16 cellular contexts compared by ENCODE assay signal in genomic region chr5:175524211-175524610, GRCh38. TPM values are rescaled to one million over a fixed set of nuclear protein-coding genes. Genes with fewer than 3 reads are reported as not detected.
DNase-seq lines count a peak whose midpoint lies in the region; ATAC-seq and TF ChIP-seq lines count a peak whose summit lies in the region.
"Had no signal": no experiment of that assay in that cellular context is flagged by ENCODE, and none has a peak within 500 bp of the region (broad histone marks: within the 10 kb centered on the region; RNA-seq: fewer than 3 reads in every experiment).

No MANE protein-coding gene starts in this region.

- H3K36me3 ChIP-seq in A673 (ENCODE audit: insufficient read depth, low read length, poor library complexity, severe bottlenecking): peaks cover 41% of the 10 kb centered on the region

- H3K27ac Mint-ChIP-seq in activated T-cell treated with anti-CD3 and anti-CD28 coated beads, Interleukin-2, amount 50 U/mL, for 72 hours: peak overlapping the region; percentile 100
- H3K27ac Mint-ChIP-seq in T-cell: peak overlapping the region; percentile 86 to 87
- peak overlapping the region; percentile 87 for H3K27ac Mint-ChIP-seq in activated T-helper 1 cell treated with anti-CD3 and anti-CD28 coated beads, Interleukin-12 subunit alpha, Interleukin-12 subunit beta, Interleukin-2, Interleukin-4 antibody, amounts not matched to agents 30 ng/mL and 10 ng/mL and 1 ng/mL, durations not matched to agents 14 hours and 24 hours and 36 hours
- H3K27ac Mint-ChIP-seq in naive thymus-derived CD8-positive, alpha-beta T cell: peak overlapping the region in 9 of 10 donors; percentile 53 to 89 (median 68)

- H3K4me1 Mint-ChIP-seq in activated T-cell treated with anti-CD3 and anti-CD28 coated beads, Interleukin-2, amount 50 U/mL, for 72 hours (ENCODE audit: low read depth): peaks cover 80% of the 10 kb centered on the region
- H3K4me1 Mint-ChIP-seq in T-cell: peaks cover 49 to 60% (median 58%) of the 10 kb centered on the region in 3 donors
- H3K4me1 Mint-ChIP-seq in activated T-helper 1 cell treated with anti-CD3 and anti-CD28 coated beads, Interleukin-12 subunit alpha, Interleukin-12 subunit beta, Interleukin-2, Interleukin-4 antibody, amounts not matched to agents 30 ng/mL and 10 ng/mL and 1 ng/mL, durations not matched to agents 14 hours and 24 hours and 36 hours (ENCODE audit: low read depth): peaks cover 66% of the 10 kb centered on the region
- H3K4me1 Mint-ChIP-seq in naive thymus-derived CD8-positive, alpha-beta T cell: peaks cover 38 to 63% (median 55%) of the 10 kb centered on the region in 4 donors

- POLR2A ChIA-PET in T-cell (lab: Charles Lee): no interaction called here
- POLR2A ChIA-PET in naive thymus-derived CD8-positive, alpha-beta T cell (lab: Charles Lee): interaction anchor here (9.4 kb wide), 1 partner anchor 45 kb away, joined by 65 read pairs; the partner anchor contains the start of gene SFXN1
- POLR2A ChIA-PET in A673 (lab: Charles Lee; ENCODE audit: low non-redundant PET): interaction anchor here (0.6 kb wide), 1 partner anchor 186 kb away, joined by 4 read pairs; no protein-coding TSS in a partner anchor

- H3K27me3 ChIP-seq in A673 (replicated peaks; ENCODE audit: insufficient read depth, low read depth, low read length, poor library complexity): no peaks in the 10 kb centered on the region
- H3K27me3 ChIP-seq: BE2C had no signal

- H3K27ac ChIP-seq in A673 (ENCODE audit: low read depth, low read length, poor library complexity, severe bottlenecking): no peak overlapping the region

- H3K27me3 Mint-ChIP-seq in activated T-cell treated with anti-CD3 and anti-CD28 coated beads, Interleukin-2, amount 50 U/mL, for 72 hours (ENCODE audit: low read depth): no peaks in the 10 kb centered on the region
- no peaks in the 10 kb centered on the region for H3K27me3 Mint-ChIP-seq in T-cell
- H3K27me3 Mint-ChIP-seq in activated T-helper 1 cell treated with anti-CD3 and anti-CD28 coated beads, Interleukin-12 subunit alpha, Interleukin-12 subunit beta, Interleukin-2, Interleukin-4 antibody, amounts not matched to agents 30 ng/mL and 10 ng/mL and 1 ng/mL, durations not matched to agents 14 hours and 24 hours and 36 hours (ENCODE audit: insufficient read depth): no peaks in the 10 kb centered on the region
- H3K27me3 Mint-ChIP-seq in naive thymus-derived CD8-positive, alpha-beta T cell: no peaks in the 10 kb centered on the region

- no peaks in the 10 kb centered on the region for H3K9me3 ChIP-seq in A673 (ENCODE audit: low read depth, low read length, poor library complexity, severe bottlenecking)
- H3K9me3 ChIP-seq: BE2C had no signal

- no peaks in the 10 kb centered on the region for H3K4me1 ChIP-seq in A673 (ENCODE audit: insufficient read depth, low read length, poor library complexity, severe bottlenecking)
- H3K4me1 ChIP-seq: BE2C had no signal

- CTCF ChIA-PET in T-cell (lab: Charles Lee) (interaction anchor here in 1 of 2 donors (0.6 to 1.6 kb wide), 3 partner anchors 8 to 200 kb away, joined by 3 to 7 read pairs (median 4); no protein-coding TSS in a partner anchor), A673 (lab: Charles Lee) (no interaction called here)

- no peak for DNase-seq in activated T-cell treated with anti-CD3 and anti-CD28 coated beads, Interleukin-2, amount 50 U/mL, for 72 hours
- DNase-seq in activated T-cell treated with anti-CD3 and anti-CD28 coated beads for 4 hours (no peak), T-cell (no peak), C1 segment of cervical spinal cord (lab: John Stamatoyannopoulos, UW) (no peak), A673 (ENCODE audit: low spot score) (no peak)
- no peak for DNase-seq in activated T-helper 1 cell treated with anti-CD3 and anti-CD28 coated beads, Interleukin-12 subunit alpha, Interleukin-12 subunit beta, Interleukin-2, Interleukin-4 antibody, amounts not matched to agents 30 ng/mL and 10 ng/mL and 1 ng/mL, durations not matched to agents 14 hours and 24 hours and 36 hours (ENCODE audit: low spot score)
- DNase-seq in naive thymus-derived CD8-positive, alpha-beta T cell: no peak
- DNase-seq in activated CD4-positive, CD25-positive, alpha-beta regulatory T cell treated with anti-CD3 and anti-CD28 coated beads, Interleukin-2, amount 50 U/mL, for 72 hours: no peak
- DNase-seq: BE2C; KBM-7; NCI-H1048; NCI-H226; NCI-H526; NK-92 treated with Interleukin-12 subunit alpha and Interleukin-12 subunit beta, amount 100 ng/mL, for 24 hours; OCI-M1; RPMI8226 had no signal

- BruUV-seq in A673 (replicated peaks; lab: Mats Ljungman, UMichigan): no TSS peak

- H3K36me3 Mint-ChIP-seq in activated T-cell treated with anti-CD3 and anti-CD28 coated beads, Interleukin-2, amount 50 U/mL, for 72 hours (ENCODE audit: insufficient read depth in 2 of 2): peaks cover 29 to 44% of the 10 kb centered on the region in 2 donors
- H3K36me3 Mint-ChIP-seq in T-cell: peaks cover 50% of the 10 kb centered on the region
- peaks cover 66% of the 10 kb centered on the region for H3K36me3 Mint-ChIP-seq in activated T-helper 1 cell treated with anti-CD3 and anti-CD28 coated beads, Interleukin-12 subunit alpha, Interleukin-12 subunit beta, Interleukin-2, Interleukin-4 antibody, amounts not matched to agents 30 ng/mL and 10 ng/mL and 1 ng/mL, durations not matched to agents 14 hours and 24 hours and 36 hours (ENCODE audit: low read depth)
- peaks cover 0 to 49% (median 36%) of the 10 kb centered on the region in 3 donors for H3K36me3 Mint-ChIP-seq in naive thymus-derived CD8-positive, alpha-beta T cell

- intact Hi-C loops in activated T-helper 1 cell treated with anti-CD3 and anti-CD28 coated beads, Interleukin-12 subunit alpha, Interleukin-12 subunit beta, Interleukin-2, Interleukin-4 antibody, amounts not matched to agents 30 ng/mL and 10 ng/mL and 1 ng/mL, durations not matched to agents 14 hours and 24 hours and 36 hours (cut with micrococcal nuclease): loop anchor here (5.0 kb wide), 1 partner anchor 298 kb away; no protein-coding TSS in a partner anchor
- intact Hi-C loops in A673 (cut with micrococcal nuclease; ENCODE audit: unreplicated experiment): no loop called here

- ATAC-seq in activated T-cell treated with anti-CD3 and anti-CD28 coated beads, Interleukin-2, amount 50 U/mL, for 72 hours (replicated peaks in 1 of 2): no peak
- ATAC-seq in T-cell (replicated peaks in 1 of 4): no peak
- no peak for ATAC-seq in naive thymus-derived CD8-positive, alpha-beta T cell

- no peak overlapping the region for H3K4me3 ChIP-seq in A673 (ENCODE audit: low read depth, low read length, poor library complexity, severe bottlenecking)

- H3K9me3 Mint-ChIP-seq in activated T-cell treated with anti-CD3 and anti-CD28 coated beads, Interleukin-2, amount 50 U/mL, for 72 hours: no peaks in the 10 kb centered on the region
- no peaks in the 10 kb centered on the region for H3K9me3 Mint-ChIP-seq in T-cell
- H3K9me3 Mint-ChIP-seq in activated T-helper 1 cell treated with anti-CD3 and anti-CD28 coated beads, Interleukin-12 subunit alpha, Interleukin-12 subunit beta, Interleukin-2, Interleukin-4 antibody, amounts not matched to agents 30 ng/mL and 10 ng/mL and 1 ng/mL, durations not matched to agents 14 hours and 24 hours and 36 hours: peaks cover 4% of the 10 kb centered on the region
- no peaks in the 10 kb centered on the region for H3K9me3 Mint-ChIP-seq in naive thymus-derived CD8-positive, alpha-beta T cell

- peak overlapping the region; percentile 54 to 86 for H3K4me3 Mint-ChIP-seq in activated T-cell treated with anti-CD3 and anti-CD28 coated beads, Interleukin-2, amount 50 U/mL, for 72 hours
- H3K4me3 Mint-ChIP-seq in T-cell: peak overlapping the region in 2 of 3 donors; percentile 4 to 5
- peak overlapping the region; percentile 83 for H3K4me3 Mint-ChIP-seq in activated T-helper 1 cell treated with anti-CD3 and anti-CD28 coated beads, Interleukin-12 subunit alpha, Interleukin-12 subunit beta, Interleukin-2, Interleukin-4 antibody, amounts not matched to agents 30 ng/mL and 10 ng/mL and 1 ng/mL, durations not matched to agents 14 hours and 24 hours and 36 hours
- H3K4me3 Mint-ChIP-seq in naive thymus-derived CD8-positive, alpha-beta T cell: peak overlapping the region in 8 of 10 donors; percentile 25 to 74 (median 54)

- no peak for TF ChIP-seq CTCF in A673 (conservative IDR thresholded peaks at IDR 0.05; ENCODE audit: low read depth, low read length)

RNA-seq across cellular contexts. Expression of gene SFXN1, which starts 45.9 kb away (rescaled TPM):
- total RNA-seq in activated T-cell treated with anti-CD3 and anti-CD28 coated beads, Interleukin-2, amount 50 U/mL, for 72 hours: 100 to 1,000 TPM; 150 to 151 TPM
- 10 to 100 TPM; 78.8 to 97.0 (median 84.1) TPM for total RNA-seq in T-cell
- total RNA-seq in activated T-helper 1 cell treated with anti-CD3 and anti-CD28 coated beads, Interleukin-12 subunit alpha, Interleukin-12 subunit beta, Interleukin-2, Interleukin-4 antibody, amounts not matched to agents 30 ng/mL and 10 ng/mL and 1 ng/mL, durations not matched to agents 14 hours and 24 hours and 36 hours: 394 and 397 TPM in 2 replicates
- 10 to 100 TPM; 76.3 to 93.0 TPM for total RNA-seq in naive thymus-derived CD8-positive, alpha-beta T cell
- polyA plus RNA-seq in naive thymus-derived CD8-positive, alpha-beta T cell: 10 to 100 TPM; 54.0 to 76.9 (median 57.4) TPM
- total RNA-seq in A673 (2021): 98.0 and 108 TPM in 2 replicates

Comparison
In these comparisons a context has a peak if more than half of its experiments do, and no peak if none do; other contexts are left out.
1. H3K4me3 Mint-ChIP-seq: peak in every context shown above with its lines; median percentile 83 in activated T-helper 1 cell treated with anti-CD3 and anti-CD28 coated beads, Interleukin-12 subunit alpha, Interleukin-12 subunit beta, Interleukin-2, Interleukin-4 antibody, amounts not matched to agents 30 ng/mL and 10 ng/mL and 1 ng/mL, durations not matched to agents 14 hours and 24 hours and 36 hours; 70 in activated T-cell treated with anti-CD3 and anti-CD28 coated beads, Interleukin-2, amount 50 U/mL, for 72 hours; 54 in naive thymus-derived CD8-positive, alpha-beta T cell; 4 in T-cell.
2. POLR2A ChIA-PET loops: an anchor here in naive thymus-derived CD8-positive, alpha-beta T cell (9.4 kb wide) and A673 (0.6 kb wide); none called in T-cell.